In the genomic region with DNA sequence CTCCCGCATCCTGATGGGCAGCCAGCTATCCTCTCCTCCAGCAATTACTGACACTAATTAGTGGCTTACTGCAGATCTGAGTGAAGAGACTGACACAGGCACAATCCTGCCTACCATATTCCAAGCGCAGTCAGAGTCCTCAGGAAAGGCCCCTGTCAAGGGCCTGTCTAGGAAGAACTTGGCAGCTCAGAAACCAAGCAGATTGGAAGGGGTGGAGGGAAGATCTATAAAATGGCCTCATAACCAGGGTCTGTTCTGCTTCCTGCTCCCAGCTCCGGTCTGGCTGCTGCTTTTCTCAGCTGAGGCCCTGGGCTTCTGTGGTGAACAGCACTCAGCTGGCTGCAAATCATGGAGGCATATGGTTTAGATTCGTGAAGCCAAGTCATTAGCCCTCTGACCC, we compare ENCODE assay signal across 17 cellular contexts.
"Had no signal": no experiment of that assay in that cellular context is flagged by ENCODE, and none has a peak within 500 bp of the region (broad histone marks: within the 10 kb centered on the region; RNA-seq: fewer than 3 reads in every experiment).

No MANE protein-coding gene starts in this region.

- H3K27me3 ChIP-seq: brain microvascular endothelial cell, uterus had no signal

- H3K4me1 ChIP-seq: lower lobe of right lung, uterus had no signal

- H3K36me3 ChIP-seq: brain microvascular endothelial cell, lower lobe of right lung, uterus had no signal

- H3K27ac ChIP-seq: brain microvascular endothelial cell, hepatocyte, lower lobe of right lung, uterus had no signal

- DNase-seq: activated CD4-positive, alpha-beta T cell treated with anti-CD3 and anti-CD28 coated beads for 1 hour; activated CD4-positive, alpha-beta T cell treated with anti-CD3 and anti-CD28 coated beads, Interleukin-2, amount 50 U/mL, for 48 hours; activated effector memory CD4-positive, alpha-beta T cell treated with anti-CD3 and anti-CD28 coated beads, Interleukin-2, amount 50 U/mL, for 16 hours; activated T-cell treated with anti-CD3 and anti-CD28 coated beads, Interleukin-2, amount 50 U/mL, for 4 hours; amygdala; brain microvascular endothelial cell; endodermal cell; erythroblast; kidney glomerular epithelial cell; lower lobe of right lung; midbrain; nucleus accumbens; right cardiac atrium; small intestine; uterus had no signal

- H3K79me2 ChIP-seq: hepatocyte had no signal

- H2AFZ ChIP-seq: hepatocyte had no signal

- H3K4me3 ChIP-seq: hepatocyte, lower lobe of right lung, uterus had no signal

- H3K4me2 ChIP-seq: hepatocyte had no signal

- H3K9me3 ChIP-seq: lower lobe of right lung, uterus had no signal

- ATAC-seq: activated naive CD4-positive, alpha-beta T cell treated with anti-CD3 and anti-CD28 coated beads, Interleukin-2, amount 50 U/mL, for 72 hours; activated T-cell treated with anti-CD3 and anti-CD28 coated beads, Interleukin-2, amount 50 U/mL, for 4 hours; lower lobe of right lung; right cardiac atrium had no signal
